ENCODE assay signal across 8 cellular contexts in the genomic region with DNA sequence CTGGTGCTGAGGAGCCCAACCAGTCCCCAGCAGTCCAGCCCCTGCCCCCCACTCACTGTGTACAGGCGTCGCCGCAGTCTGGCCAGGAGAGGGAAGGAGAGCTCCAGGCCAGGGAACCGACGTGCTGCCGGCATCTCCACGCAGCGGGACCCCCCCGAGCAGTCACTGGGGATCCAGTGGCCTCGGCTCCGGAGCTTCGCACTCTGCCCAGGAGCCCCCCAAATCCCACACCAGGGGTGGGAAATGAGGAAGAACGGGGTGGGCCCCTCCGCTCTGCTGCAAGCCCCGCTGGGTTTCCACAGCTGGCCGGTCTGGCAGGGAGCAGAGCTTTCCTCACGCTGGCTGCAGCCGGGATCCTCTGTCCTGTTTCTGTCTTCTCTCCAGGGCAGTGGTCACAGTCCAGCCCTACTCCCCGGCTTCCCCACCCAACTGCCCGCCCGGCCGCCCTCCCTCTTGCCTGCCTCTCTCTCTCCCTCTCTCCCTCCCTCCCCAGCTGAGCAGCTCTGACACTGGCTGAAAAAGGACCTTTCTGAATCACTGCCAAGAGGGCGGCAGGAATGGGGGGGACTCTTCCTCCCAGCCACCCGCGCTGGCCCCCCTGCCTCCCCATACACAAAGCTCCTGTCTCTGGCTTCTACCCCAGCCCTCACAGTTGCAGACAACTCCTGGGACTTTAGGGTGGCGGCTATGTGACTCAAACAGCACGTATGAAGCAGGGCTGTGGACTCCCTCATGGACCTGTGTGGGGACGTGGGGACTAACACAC. TPM values are rescaled to one million over a fixed set of nuclear protein-coding genes. Genes with fewer than 3 reads are reported as not detected.
A peak's percentile ranks its signal among the peaks of the same experiment; 100 is the strongest.
DNase-seq lines count a peak whose midpoint lies in the region; ATAC-seq and TF ChIP-seq lines count a peak whose summit lies in the region.

No MANE protein-coding gene starts in this region.

- intact Hi-C loops in Right ventricle myocardium superior (cut with DNase I) = no loop called here
- intact Hi-C loops in posterior cingulate gyrus (cut with DNase I) = no loop called here

- ATAC-seq in SK-N-SH treated with all-trans-retinoic acid at 6 μM for 48 hours = peak; percentile 18
- ATAC-seq in Right ventricle myocardium superior (ENCODE audit: poor library complexity) = peak; percentile 38
- no peak for ATAC-seq in GM18517 (IDR thresholded peaks at IDR 0.05; ENCODE audit: unreplicated experiment)
- no peak for ATAC-seq in GM18909 (IDR thresholded peaks at IDR 0.05; ENCODE audit: poor library complexity, unreplicated experiment)

- DNase-seq in COR-L47 (lab: John Stamatoyannopoulos, UW) (peak; percentile 85), Right ventricle myocardium superior (peak; percentile 72), posterior cingulate gyrus (peak; percentile 39 to 96 (median 80)), T-helper 1 cell (no peak)
- DNase-seq in NK-92 treated with Interleukin-12 subunit alpha and Interleukin-12 subunit beta, amount 100 ng/mL, for 24 hours (lab: John Stamatoyannopoulos, UW) = no peak

TF ChIP-seq in SK-N-SH treated with all-trans-retinoic acid at 6 μM for 48 hours, 23 proteins besides CTCF, POLR2A, EP300 and RAD21:
- TF ChIP-seq, protein P1, sequence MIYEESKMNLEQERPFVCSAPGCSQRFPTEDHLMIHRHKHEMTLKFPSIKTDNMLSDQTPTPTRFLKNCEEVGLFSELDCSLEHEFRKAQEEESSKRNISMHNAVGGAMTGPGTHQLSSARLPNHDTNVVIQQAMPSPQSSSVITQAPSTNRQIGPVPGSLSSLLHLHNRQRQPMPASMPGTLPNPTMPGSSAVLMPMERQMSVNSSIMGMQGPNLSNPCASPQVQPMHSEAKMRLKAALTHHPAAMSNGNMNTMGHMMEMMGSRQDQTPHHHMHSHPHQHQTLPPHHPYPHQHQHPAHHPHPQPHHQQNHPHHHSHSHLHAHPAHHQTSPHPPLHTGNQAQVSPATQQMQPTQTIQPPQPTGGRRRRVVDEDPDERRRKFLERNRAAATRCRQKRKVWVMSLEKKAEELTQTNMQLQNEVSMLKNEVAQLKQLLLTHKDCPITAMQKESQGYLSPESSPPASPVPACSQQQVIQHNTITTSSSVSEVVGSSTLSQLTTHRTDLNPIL (CRISPR knock-in tag; IDR thresholded peaks at IDR 0.05; ENCODE audit: low read depth) = no peak
- TF ChIP-seq, protein P2, sequence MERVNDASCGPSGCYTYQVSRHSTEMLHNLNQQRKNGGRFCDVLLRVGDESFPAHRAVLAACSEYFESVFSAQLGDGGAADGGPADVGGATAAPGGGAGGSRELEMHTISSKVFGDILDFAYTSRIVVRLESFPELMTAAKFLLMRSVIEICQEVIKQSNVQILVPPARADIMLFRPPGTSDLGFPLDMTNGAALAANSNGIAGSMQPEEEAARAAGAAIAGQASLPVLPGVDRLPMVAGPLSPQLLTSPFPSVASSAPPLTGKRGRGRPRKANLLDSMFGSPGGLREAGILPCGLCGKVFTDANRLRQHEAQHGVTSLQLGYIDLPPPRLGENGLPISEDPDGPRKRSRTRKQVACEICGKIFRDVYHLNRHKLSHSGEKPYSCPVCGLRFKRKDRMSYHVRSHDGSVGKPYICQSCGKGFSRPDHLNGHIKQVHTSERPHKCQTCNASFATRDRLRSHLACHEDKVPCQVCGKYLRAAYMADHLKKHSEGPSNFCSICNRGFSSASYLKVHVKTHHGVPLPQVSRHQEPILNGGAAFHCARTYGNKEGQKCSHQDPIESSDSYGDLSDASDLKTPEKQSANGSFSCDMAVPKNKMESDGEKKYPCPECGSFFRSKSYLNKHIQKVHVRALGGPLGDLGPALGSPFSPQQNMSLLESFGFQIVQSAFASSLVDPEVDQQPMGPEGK (CRISPR knock-in tag; IDR thresholded peaks at IDR 0.05; ENCODE audit: borderline replicate concordance) = 0 out of 2 replicates have a peak, but pooled peaks have one; percentile 21
TF ChIP-seq in SK-N-SH treated with all-trans-retinoic acid at 6 μM for 48 hours: peak in this region for 1.

RNA-seq across cellular contexts. Expression of gene TNK2, which starts 15.8 kb away (rescaled TPM):
- 26.7 TPM for total RNA-seq in Right ventricle myocardium superior

Comparison
In these comparisons a context has a peak if more than half of its experiments do, and no peak if none do; other contexts are left out.
1. DNase-seq: peak in COR-L47 (single experiment), Right ventricle myocardium superior (single experiment) and posterior cingulate gyrus (10 of 10); none in NK-92 treated with Interleukin-12 subunit alpha and Interleukin-12 subunit beta, amount 100 ng/mL, for 24 hours (single experiment) and T-helper 1 cell (0 of 5).
2. ATAC-seq: peak in SK-N-SH treated with all-trans-retinoic acid at 6 μM for 48 hours (single experiment) and Right ventricle myocardium superior (single experiment); none in GM18517 (single experiment) and GM18909 (single experiment).